13 cellular contexts compared by ENCODE assay signal in the genomic region with DNA sequence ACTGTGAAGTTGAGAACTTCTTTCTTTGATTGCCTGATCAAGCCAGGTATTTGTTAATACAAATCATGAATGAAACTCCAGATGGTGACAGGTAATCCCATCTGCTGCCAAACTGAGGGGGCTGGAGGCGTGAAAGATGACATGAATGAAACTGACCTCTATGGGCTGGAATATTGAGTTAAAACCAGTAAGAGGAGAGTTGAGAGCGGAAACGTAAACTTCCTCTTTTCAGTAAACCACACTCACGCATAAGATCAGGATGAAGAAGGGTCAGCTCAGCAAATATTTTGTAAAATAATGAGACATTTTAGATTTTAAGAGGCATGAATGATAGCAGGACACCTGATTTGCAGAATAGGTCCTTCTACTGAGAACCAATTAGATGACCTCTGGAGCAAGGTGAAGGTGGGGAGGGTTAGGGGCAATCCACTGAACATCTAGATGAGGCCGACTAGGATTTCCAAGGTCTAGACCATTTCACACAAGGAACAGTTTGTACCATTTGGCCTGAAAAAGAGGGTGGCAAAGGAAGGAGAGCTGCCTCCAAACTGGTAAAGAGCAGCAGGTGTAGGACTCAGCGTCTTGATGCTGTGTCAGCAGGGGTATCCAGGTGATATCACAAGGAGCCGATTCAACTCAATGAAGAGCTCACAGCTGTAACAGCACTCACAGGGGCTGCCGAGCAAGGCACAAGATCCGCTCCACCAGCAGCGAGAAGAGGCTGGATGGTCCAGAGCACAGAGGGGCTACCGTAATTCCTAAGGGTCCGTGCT.
DNase-seq lines count a peak whose midpoint lies in the region; ATAC-seq, FAIRE-seq and TF ChIP-seq lines count a peak whose summit lies in the region.
"Had no signal": no experiment of that assay in that cellular context is flagged by ENCODE, and none has a peak within 500 bp of the region (broad histone marks: within the 10 kb centered on the region; RNA-seq: fewer than 3 reads in every experiment).

No MANE protein-coding gene starts in this region.

- H2AK5ac ChIP-seq in mesenchymal stem cell (ENCODE audit: low read length, severe bottlenecking): peak overlapping the region; percentile 42

- no peak overlapping the region for H3K4me3 ChIP-seq in NB4 (ENCODE audit: low read depth, low read length)
- no peak overlapping the region for H3K4me3 ChIP-seq in mesenchymal stem cell (ENCODE audit: insufficient read depth in 1 of 2, low read depth in 1 of 2, low read length in 2 of 2)
- H3K4me3 ChIP-seq: dorsolateral prefrontal cortex, psoas muscle had no signal

- no peak overlapping the region for H2BK12ac ChIP-seq in mesenchymal stem cell (ENCODE audit: low read length in 2 of 2)

- H3K4me2 ChIP-seq in mesenchymal stem cell (ENCODE audit: low read length, poor library complexity, severe bottlenecking): no peak overlapping the region

- no peaks in the 10 kb centered on the region for H3K27me3 Mint-ChIP-seq in CD4-positive, alpha-beta T cell

- H3K9me3 ChIP-seq in mesenchymal stem cell (ENCODE audit: control insufficient read depth, low read length): no peaks in the 10 kb centered on the region
- H3K9me3 ChIP-seq in CD4-positive, alpha-beta T cell (ENCODE audit: control insufficient read depth, low read length): no peaks in the 10 kb centered on the region
- H3K9me3 ChIP-seq: psoas muscle had no signal

- H4K8ac ChIP-seq in mesenchymal stem cell (ENCODE audit: low read length): no peak overlapping the region

- H3K18ac ChIP-seq in mesenchymal stem cell (ENCODE audit: low read depth in 1 of 2, low read length in 2 of 2): no peak overlapping the region

- peaks cover 6 to 53% of the 10 kb centered on the region in 2 experiments for H3K36me3 ChIP-seq in mesenchymal stem cell (ENCODE audit: control insufficient read depth in 1 of 2, insufficient read depth in 2 of 2, low read depth in 1 of 2, low read length in 2 of 2)

- peak; percentile 39 for FAIRE-seq in GM19239 (lab: Jason Lieb, UNC)

- POLR2A ChIA-PET in CD4-positive, alpha-beta T cell (lab: Charles Lee): no interaction called here

- no peak overlapping the region for H2BK5ac ChIP-seq in mesenchymal stem cell (ENCODE audit: low read depth, low read length, poor library complexity, severe bottlenecking)

- H2AFZ ChIP-seq in mesenchymal stem cell (ENCODE audit: low read depth, low read length): no peak overlapping the region

- no peak overlapping the region for H3K9ac ChIP-seq in mesenchymal stem cell (ENCODE audit: low read length)

- peak; percentile 82 for ATAC-seq in HG02938 (IDR thresholded peaks at IDR 0.05; ENCODE audit: unreplicated experiment)
- ATAC-seq in CD4-positive, alpha-beta T cell (ENCODE audit: poor library complexity): no peak
- no peak for ATAC-seq in activated naive CD4-positive, alpha-beta T cell treated with anti-CD3 and anti-CD28 coated beads, Interleukin-2, amount 50 U/mL, for 72 hours
- ATAC-seq: psoas muscle had no signal

- TF ChIP-seq CTCF in NB4 (IDR thresholded peaks at IDR 0.05; ENCODE audit: low read depth, low read length): no peak
- no peak for TF ChIP-seq CTCF in CD4-positive, alpha-beta T cell (IDR thresholded peaks at IDR 0.05)

- WGBS in mesenchymal stem cell: 95% methylated on average over 9 of the region's 12 CpGs

- H3K9me3 Mint-ChIP-seq in CD4-positive, alpha-beta T cell: no peaks in the 10 kb centered on the region
- H3K9me3 Mint-ChIP-seq in activated naive CD4-positive, alpha-beta T cell treated with anti-CD3 and anti-CD28 coated beads, Interleukin-2, amount 50 U/mL, for 72 hours: peaks cover 3 to 4% of the 10 kb centered on the region in 2 donors

- H3K4me3 Mint-ChIP-seq in CD4-positive, alpha-beta T cell: no peak overlapping the region

- no peak overlapping the region for H2BK120ac ChIP-seq in mesenchymal stem cell (ENCODE audit: low read depth, low read length)

- peak overlapping the region; percentile 15 for H2BK15ac ChIP-seq in mesenchymal stem cell (ENCODE audit: low read depth, poor library complexity, severe bottlenecking)

- peaks cover 3% of the 10 kb centered on the region for H3K79me1 ChIP-seq in mesenchymal stem cell (replicated peaks; ENCODE audit: low read length, poor library complexity, severe bottlenecking)

- H4K91ac ChIP-seq in mesenchymal stem cell (ENCODE audit: low read length): no peak overlapping the region

- H3K23ac ChIP-seq in mesenchymal stem cell (ENCODE audit: low read length in 2 of 2): no peak overlapping the region

- intact Hi-C loops in CD4-positive, alpha-beta T cell (cut with DNase I, micrococcal nuclease): no loop called here

- peaks cover 40% of the 10 kb centered on the region for H3K36me3 Mint-ChIP-seq in CD4-positive, alpha-beta T cell (ENCODE audit: low read depth)
- H3K36me3 Mint-ChIP-seq in activated naive CD4-positive, alpha-beta T cell treated with anti-CD3 and anti-CD28 coated beads, Interleukin-2, amount 50 U/mL, for 72 hours: peaks cover 7 to 20% of the 10 kb centered on the region in 2 donors

- H3K27ac ChIP-seq in mesenchymal stem cell (ENCODE audit: low read length, poor library complexity, severe bottlenecking): no peak overlapping the region
- H3K27ac ChIP-seq in CD4-positive, alpha-beta T cell (ENCODE audit: low read depth, low read length): no peak overlapping the region
- H3K27ac ChIP-seq: dorsolateral prefrontal cortex, psoas muscle had no signal

- H3K4ac ChIP-seq in mesenchymal stem cell (ENCODE audit: low read depth in 1 of 2, low read length in 2 of 2): no peak overlapping the region

- TF ChIP-seq POLR2A in NB4 (IDR thresholded peaks at IDR 0.05; ENCODE audit: extremely low read depth, insufficient read length): no peak

- H3K14ac ChIP-seq in mesenchymal stem cell (ENCODE audit: low read length in 2 of 2): no peak overlapping the region

- H3K27ac Mint-ChIP-seq in CD4-positive, alpha-beta T cell: no peak overlapping the region
- no peak overlapping the region for H3K27ac Mint-ChIP-seq in activated naive CD4-positive, alpha-beta T cell treated with anti-CD3 and anti-CD28 coated beads, Interleukin-2, amount 50 U/mL, for 72 hours

- CTCF ChIA-PET in CD4-positive, alpha-beta T cell (lab: Charles Lee): no interaction called here

- peaks cover 0 to 4% of the 10 kb centered on the region in 2 experiments for H3K27me3 ChIP-seq in mesenchymal stem cell (ENCODE audit: control insufficient read depth in 1 of 2, insufficient read depth in 1 of 2, low read length in 2 of 2)
- no peaks in the 10 kb centered on the region for H3K27me3 ChIP-seq in CD4-positive, alpha-beta T cell (ENCODE audit: control insufficient read depth, insufficient read depth, low read length)
- H3K27me3 ChIP-seq: dorsolateral prefrontal cortex had no signal

- no peak for DNase-seq in GM19239 (ENCODE audit: insufficient read length, low spot score)
- peak; percentile 88 for DNase-seq in NB4 (ENCODE audit: low read depth)
- DNase-seq in mesenchymal stem cell: no peak
- no peak for DNase-seq in CD4-positive, alpha-beta T cell
- DNase-seq in activated CD4-positive, CD25-positive, alpha-beta regulatory T cell treated with anti-CD3 and anti-CD28 coated beads, Interleukin-2, amount 50 U/mL, for 72 hours: no peak
- no peak for DNase-seq in activated naive CD4-positive, alpha-beta T cell treated with anti-CD3 and anti-CD28 coated beads, Interleukin-2, amount 50 U/mL, for 72 hours (ENCODE audit: low spot score in 2 of 2)
- DNase-seq: DMS53, dorsolateral prefrontal cortex, islet precursor cell, NCI-H1694, psoas muscle, T-helper 9 cell had no signal

- peaks cover 8% of the 10 kb centered on the region for H3K4me1 ChIP-seq in mesenchymal stem cell (ENCODE audit: control insufficient read depth, insufficient read depth, low read depth, low read length)
- H3K4me1 ChIP-seq: psoas muscle had no signal

- no peaks in the 10 kb centered on the region for H3K4me1 Mint-ChIP-seq in CD4-positive, alpha-beta T cell (ENCODE audit: low read depth)
